In genomic region chr2:27209621-27210401, GRCh38 we compare ENCODE assay signal across 11 cellular contexts. TPM values are rescaled to one million over a fixed set of nuclear protein-coding genes. Genes with fewer than 3 reads are reported as not detected.
DNase-seq lines count a peak whose midpoint lies in the region; ATAC-seq, FAIRE-seq and TF ChIP-seq lines count a peak whose summit lies in the region.
"Had no signal": no experiment of that assay in that cellular context is flagged by ENCODE, and none has a peak within 500 bp of the region (broad histone marks: within the 10 kb centered on the region; RNA-seq: fewer than 3 reads in every experiment).

No MANE protein-coding gene starts in this region.

- peaks cover 37% of the 10 kb centered on the region for H3K4me1 Mint-ChIP-seq in CD8-positive, alpha-beta T cell (ENCODE audit: low read depth)
- H3K4me1 Mint-ChIP-seq in astrocyte (ENCODE audit: low read depth, unreplicated experiment): peaks cover 20% of the 10 kb centered on the region

- H3K9ac ChIP-seq in astrocyte (ENCODE audit: low read length): no peak overlapping the region

- H3K4me2 ChIP-seq in astrocyte (ENCODE audit: low read length): no peak overlapping the region

- no peaks in the 10 kb centered on the region for H3K27me3 Mint-ChIP-seq in CD8-positive, alpha-beta T cell (ENCODE audit: low read depth)
- H3K27me3 Mint-ChIP-seq in astrocyte (ENCODE audit: low read depth, unreplicated experiment): no peaks in the 10 kb centered on the region

- H3K27me3 ChIP-seq in CD8-positive, alpha-beta T cell (ENCODE audit: insufficient read depth, low read length): no peaks in the 10 kb centered on the region
- no peaks in the 10 kb centered on the region for H3K27me3 ChIP-seq in astrocyte (ENCODE audit: insufficient read depth, low read length)
- H3K27me3 ChIP-seq: vagina had no signal

- H3K4me3 ChIP-seq in CD8-positive, alpha-beta T cell (ENCODE audit: low read depth, low read length): no peak overlapping the region
- H3K4me3 ChIP-seq in astrocyte (ENCODE audit: insufficient read depth, low read depth, low read length): no peak overlapping the region
- H3K4me3 ChIP-seq: vagina had no signal

- no peak overlapping the region for H3K27ac ChIP-seq in CD8-positive, alpha-beta T cell (ENCODE audit: low read depth, low read length)
- no peak overlapping the region for H3K27ac ChIP-seq in astrocyte (ENCODE audit: low read depth, low read length)
- H3K27ac ChIP-seq: vagina had no signal

- peaks cover 66% of the 10 kb centered on the region for H3K36me3 Mint-ChIP-seq in CD8-positive, alpha-beta T cell
- H3K36me3 Mint-ChIP-seq in astrocyte (ENCODE audit: low read depth, unreplicated experiment): peaks cover 26% of the 10 kb centered on the region

- peaks cover 17% of the 10 kb centered on the region for H3K79me2 ChIP-seq in astrocyte (ENCODE audit: insufficient read depth, low read length)

- H3K36me3 ChIP-seq in CD8-positive, alpha-beta T cell (ENCODE audit: insufficient read depth, low read length): peaks cover 30% of the 10 kb centered on the region
- peaks cover 22% of the 10 kb centered on the region for H3K36me3 ChIP-seq in astrocyte (ENCODE audit: insufficient read depth, low read length)

- no peak overlapping the region for H2AFZ ChIP-seq in astrocyte (ENCODE audit: low read depth, low read length)

- intact Hi-C loops in CD8-positive, alpha-beta T cell (cut with DNase I, micrococcal nuclease): loop anchor here (5.0 to 10.0 kb wide), 9 partner anchors 112 to 1225 kb away; partner anchors contain the start of genes BABAM2 (in 1 of the 2), CENPA (in 1 of the 2), EIF2B4 (in 1 of the 2) and HADHA (in 1 of the 2)

- H3K4me3 Mint-ChIP-seq in CD8-positive, alpha-beta T cell: peak overlapping the region; percentile 70
- peak overlapping the region; percentile 80 for H3K4me3 Mint-ChIP-seq in astrocyte (ENCODE audit: unreplicated experiment)

- ATAC-seq in CD8-positive, alpha-beta T cell: no peak
- ATAC-seq in GM18870 (IDR thresholded peaks at IDR 0.05; ENCODE audit: unreplicated experiment) (no peak), HG03457 (IDR thresholded peaks at IDR 0.05; ENCODE audit: unreplicated experiment) (no peak)

- H3K4me1 ChIP-seq in CD8-positive, alpha-beta T cell (ENCODE audit: insufficient read depth, low read length): peaks cover 19% of the 10 kb centered on the region
- H3K4me1 ChIP-seq in astrocyte (ENCODE audit: insufficient read depth, low read length): peaks cover 12% of the 10 kb centered on the region

- FAIRE-seq in HTR-8/SVneo (lab: Jason Lieb, UNC) (peak; percentile 20), astrocyte (lab: Jason Lieb, UNC) (no peak)

- CTCF ChIA-PET in CD8-positive, alpha-beta T cell (lab: Charles Lee): no interaction called here

- peaks cover 10% of the 10 kb centered on the region for H4K20me1 ChIP-seq in astrocyte (ENCODE audit: insufficient read depth, low read length)

- POLR2A ChIA-PET in CD8-positive, alpha-beta T cell (lab: Charles Lee): interaction anchor here (0.7 kb wide), 1 partner anchor 362 kb away, joined by 4 read pairs; the partner anchor contains the start of gene DPYSL5

- TF ChIP-seq CTCF in CD8-positive, alpha-beta T cell (IDR thresholded peaks at IDR 0.05): no peak
- TF ChIP-seq CTCF in astrocyte (IDR thresholded peaks at IDR 0.05; ENCODE audit: insufficient read depth, low read depth, low read length): no peak

- peak overlapping the region; percentile 46 for H3K27ac Mint-ChIP-seq in CD8-positive, alpha-beta T cell
- H3K27ac Mint-ChIP-seq in astrocyte (ENCODE audit: unreplicated experiment): no peak overlapping the region

- H3K9me3 Mint-ChIP-seq in CD8-positive, alpha-beta T cell: no peaks in the 10 kb centered on the region
- H3K9me3 Mint-ChIP-seq in astrocyte (ENCODE audit: unreplicated experiment): no peaks in the 10 kb centered on the region

- no peaks in the 10 kb centered on the region for H3K9me3 ChIP-seq in CD8-positive, alpha-beta T cell (ENCODE audit: low read length)
- H3K9me3 ChIP-seq in astrocyte (ENCODE audit: insufficient read depth, low read depth, low read length): no peaks in the 10 kb centered on the region
- H3K9me3 ChIP-seq: vagina had no signal

- DNase-seq in CD8-positive, alpha-beta T cell: no peak
- DNase-seq in HTR-8/SVneo (ENCODE audit: insufficient read length, low spot score): no peak
- no peak for DNase-seq in astrocyte (ENCODE audit: low read depth)
- peak; percentile 16 for DNase-seq in mesenteric fat pad (ENCODE audit: low spot score)
- no peak for DNase-seq in NOMO-1 treated with dmso at 0.1 percent for 144 hours (lab: John Stamatoyannopoulos, UW; ENCODE audit: unreplicated experiment)
- no peak for DNase-seq in NK-92 treated with Interleukin-12 subunit alpha and Interleukin-12 subunit beta, amount 100 ng/mL, for 24 hours (lab: John Stamatoyannopoulos, UW)
- DNase-seq: NCI-H1417 treated with DMSO at 0.1 percent for 48 hours; stimulated activated CD4-positive, alpha-beta T cell treated with anti-CD3 and anti-CD28 coated beads, Interleukin-1b, Interleukin-23, amount 100 ng/mL, for 48 hours had no signal

RNA-seq across cellular contexts. Expression of gene ATRAID, which starts 2.0 kb away (rescaled TPM):
- 10 to 100 TPM; 70.0 to 71.7 TPM for total RNA-seq in CD8-positive, alpha-beta T cell
- total RNA-seq in astrocyte: 62.9 and 66.9 TPM in 2 replicates
- total RNA-seq in mesenteric fat pad: 88.3 TPM

RNA-seq across cellular contexts. Expression of gene SLC5A6, which starts 2.3 kb away (rescaled TPM):
- total RNA-seq in CD8-positive, alpha-beta T cell: 100 to 1,000 TPM; 410 to 431 TPM
- total RNA-seq in astrocyte (43.9 and 54.0 TPM in 2 replicates), mesenteric fat pad (79.3 TPM)

RNA-seq across cellular contexts. Expression of gene CAD, which starts 7.4 kb away (rescaled TPM):
- 10 to 100 TPM; 24.7 to 31.4 TPM for total RNA-seq in CD8-positive, alpha-beta T cell
- total RNA-seq in astrocyte (50.7 and 51.2 TPM in 2 replicates), mesenteric fat pad (26.0 TPM)

RNA-seq across cellular contexts. Expression of gene SLC30A3, which starts 53.0 kb away (rescaled TPM):
- total RNA-seq in CD8-positive, alpha-beta T cell: not detected
- total RNA-seq in astrocyte: 0.16 and 0.34 TPM in 2 replicates
- total RNA-seq in mesenteric fat pad: not detected
